In genomic region chr7:140478361-140479061, GRCh38 we compare ENCODE assay signal across 8 cellular contexts.
DNase-seq lines count a peak whose midpoint lies in the region; ATAC-seq lines count a peak whose summit lies in the region.

No MANE protein-coding gene starts in this region.

- H3K36me3 ChIP-seq in effector memory CD4-positive, alpha-beta T cell (ENCODE audit: control insufficient read depth, insufficient read depth, low read length) = no peaks in the 10 kb centered on the region

- no peaks in the 10 kb centered on the region for H3K27me3 ChIP-seq in effector memory CD4-positive, alpha-beta T cell (replicated peaks; ENCODE audit: control insufficient read depth, insufficient read depth, low read length, poor library complexity, severe bottlenecking)

- H3K27me3 Mint-ChIP-seq in memory B cell = no peaks in the 10 kb centered on the region

- H3K36me3 Mint-ChIP-seq in memory B cell = peaks cover 3% of the 10 kb centered on the region

- H3K4me3 Mint-ChIP-seq in memory B cell = peak overlapping the region; percentile 100

- H3K4me3 ChIP-seq in effector memory CD4-positive, alpha-beta T cell (ENCODE audit: insufficient read depth, low read depth, low read length, poor library complexity, severe bottlenecking) = peak overlapping the region; percentile 91

- peaks cover 16% of the 10 kb centered on the region for H3K4me1 Mint-ChIP-seq in memory B cell

- no peaks in the 10 kb centered on the region for H3K9me3 Mint-ChIP-seq in memory B cell

- peak overlapping the region; percentile 95 for H3K27ac Mint-ChIP-seq in memory B cell

- H3K27ac ChIP-seq in effector memory CD4-positive, alpha-beta T cell (ENCODE audit: insufficient read depth, low read length, poor library complexity, severe bottlenecking) = peak overlapping the region; percentile 73

- H3K9me3 ChIP-seq in effector memory CD4-positive, alpha-beta T cell (ENCODE audit: control insufficient read depth, low read length) = no peaks in the 10 kb centered on the region

- peak; percentile 80 for DNase-seq in NCI-H748 (lab: John Stamatoyannopoulos, UW; ENCODE audit: unreplicated experiment)
- DNase-seq in NCI-H748 treated with DMSO at 0.1 percent for 48 hours (lab: John Stamatoyannopoulos, UW) = no peak
- DNase-seq in NCI-H2029 (lab: John Stamatoyannopoulos, UW) = peak; percentile 26
- DNase-seq in activated CD4-positive, alpha-beta T cell treated with anti-CD3 and anti-CD28 coated beads for 4 hours = peak; percentile 14 to 46
- peak in 1 of 3 donors; percentile 1 for DNase-seq in effector memory CD4-positive, alpha-beta T cell
- peak; percentile 35 to 61 for DNase-seq in memory B cell (ENCODE audit: low spot score in 2 of 2)
- DNase-seq in stimulated activated CD8-positive, alpha-beta memory T cell treated with anti-CD3 and anti-CD28 coated beads, Interleukin-15, amount 100 ng/mL, for 48 hours (ENCODE audit: low read depth in 2 of 2) = peak; percentile 15 to 21

- peaks cover 15% of the 10 kb centered on the region for H3K4me1 ChIP-seq in effector memory CD4-positive, alpha-beta T cell (ENCODE audit: control insufficient read depth, insufficient read depth, low read length, poor library complexity, severe bottlenecking)

- ATAC-seq in HG02870 (IDR thresholded peaks at IDR 0.05; ENCODE audit: unreplicated experiment) (peak; percentile 15), memory B cell (ENCODE audit: low read depth) (peak; percentile 43)
